9 cellular contexts compared by ENCODE assay signal in genomic region chr12:10501031-10501430, GRCh38. TPM values are rescaled to one million over a fixed set of nuclear protein-coding genes. Genes with fewer than 3 reads are reported as not detected.
DNase-seq lines count a peak whose midpoint lies in the region; ATAC-seq and TF ChIP-seq lines count a peak whose summit lies in the region.
"Had no signal": no experiment of that assay in that cellular context is flagged by ENCODE, and none has a peak within 500 bp of the region (broad histone marks: within the 10 kb centered on the region; RNA-seq: fewer than 3 reads in every experiment).

No MANE protein-coding gene starts in this region.

- H3K27me3 Mint-ChIP-seq in stimulated activated naive CD8-positive, alpha-beta T cell treated with anti-CD3 and anti-CD28 coated beads, Interleukin-15, amount 100 ng/mL, for 72 hours, result no peaks in the 10 kb centered on the region

- peak overlapping the region in 1 of 2 donors; percentile 84 for H3K27ac Mint-ChIP-seq in stimulated activated naive CD8-positive, alpha-beta T cell treated with anti-CD3 and anti-CD28 coated beads, Interleukin-15, amount 100 ng/mL, for 72 hours
- H3K27ac Mint-ChIP-seq: activated CD4-positive, alpha-beta memory T cell treated with anti-CD3 and anti-CD28 coated beads, Interleukin-2, amount 10 ng/mL, durations not matched to agents 7 days and 5 days had no signal

- peaks cover 51% of the 10 kb centered on the region for H3K4me1 Mint-ChIP-seq in stimulated activated naive CD8-positive, alpha-beta T cell treated with anti-CD3 and anti-CD28 coated beads, Interleukin-15, amount 100 ng/mL, for 72 hours
- H3K4me1 Mint-ChIP-seq: activated CD4-positive, alpha-beta memory T cell treated with anti-CD3 and anti-CD28 coated beads, Interleukin-2, amount 10 ng/mL, durations not matched to agents 7 days and 5 days had no signal

- peaks cover 5 to 9% of the 10 kb centered on the region in 2 donors for H3K9me3 Mint-ChIP-seq in stimulated activated naive CD8-positive, alpha-beta T cell treated with anti-CD3 and anti-CD28 coated beads, Interleukin-15, amount 100 ng/mL, for 72 hours
- H3K9me3 Mint-ChIP-seq: activated CD4-positive, alpha-beta memory T cell treated with anti-CD3 and anti-CD28 coated beads, Interleukin-2, amount 10 ng/mL, durations not matched to agents 7 days and 5 days had no signal

- peak overlapping the region; percentile 35 to 83 for H3K4me3 Mint-ChIP-seq in stimulated activated naive CD8-positive, alpha-beta T cell treated with anti-CD3 and anti-CD28 coated beads, Interleukin-15, amount 100 ng/mL, for 72 hours
- H3K4me3 Mint-ChIP-seq: activated CD4-positive, alpha-beta memory T cell treated with anti-CD3 and anti-CD28 coated beads, Interleukin-2, amount 10 ng/mL, durations not matched to agents 7 days and 5 days had no signal

- no peak overlapping the region for H3K27ac ChIP-seq in cardiac muscle cell

- peak in 1 of 2 donors; percentile 38 for DNase-seq in cardiac muscle cell (ENCODE audit: low read depth in 1 of 2, low spot score in 1 of 2)
- no peak for DNase-seq in Right ventricle myocardium superior
- peak; percentile 75 for DNase-seq in OCI-M1 (lab: John Stamatoyannopoulos, UW)
- DNase-seq in fibroblast of gingiva (ENCODE audit: low read depth), result peak; percentile 3
- no peak for DNase-seq in stimulated activated naive CD8-positive, alpha-beta T cell treated with anti-CD3 and anti-CD28 coated beads, Interleukin-15, amount 100 ng/mL, for 72 hours
- no peak for DNase-seq in head of caudate nucleus
- DNase-seq in NCI-H1417 treated with DMSO at 0.1 percent for 48 hours (lab: John Stamatoyannopoulos, UW), result no peak
- DNase-seq: activated CD4-positive, alpha-beta memory T cell treated with anti-CD3 and anti-CD28 coated beads, Interleukin-2, amount 10 ng/mL, durations not matched to agents 7 days and 5 days had no signal

- H3K27me3 ChIP-seq in cardiac muscle cell, result no peaks in the 10 kb centered on the region

- intact Hi-C loops in Right ventricle myocardium superior (cut with DNase I), result no loop called here
- intact Hi-C loops in head of caudate nucleus (cut with DNase I), result no loop called here

- H3K9me3 ChIP-seq in cardiac muscle cell (ENCODE audit: low read depth), result no peaks in the 10 kb centered on the region

- H3K4me1 ChIP-seq in cardiac muscle cell (ENCODE audit: low read depth), result no peaks in the 10 kb centered on the region

- H3K36me3 ChIP-seq in cardiac muscle cell, result no peaks in the 10 kb centered on the region

- TF ChIP-seq CTCF in cardiac muscle cell (IDR thresholded peaks at IDR 0.05; ENCODE audit: low read depth, low read length), result peak; percentile 29

- ATAC-seq in Right ventricle myocardium superior (ENCODE audit: poor library complexity) (no peak), HG03159 (IDR thresholded peaks at IDR 0.05; ENCODE audit: unreplicated experiment) (no peak)
- ATAC-seq in stimulated activated naive CD8-positive, alpha-beta T cell treated with anti-CD3 and anti-CD28 coated beads, Interleukin-15, amount 100 ng/mL, for 72 hours, result no peak

- H3K4me3 ChIP-seq in cardiac muscle cell, result no peak overlapping the region

RNA-seq across cellular contexts. Expression of gene EIF2S3B, which starts 4.7 kb away (rescaled TPM):
- total RNA-seq in cardiac muscle cell (0.39 and 0.95 TPM in 2 replicates), Right ventricle myocardium superior (0.35 TPM)
- 0.16 and 0.34 TPM in 2 replicates for polyA plus RNA-seq in cardiac muscle cell

RNA-seq across cellular contexts. Expression of gene KLRC1, which starts 47.9 kb away (rescaled TPM):
- total RNA-seq in cardiac muscle cell (not detected in 2 replicates), Right ventricle myocardium superior (not detected)
- polyA plus RNA-seq in cardiac muscle cell, result not detected in 2 replicates
- total RNA-seq: activated CD4-positive, alpha-beta memory T cell treated with anti-CD3 and anti-CD28 coated beads, Interleukin-2, amount 10 ng/mL, durations not matched to agents 7 days and 5 days had no signal

Comparison
In these comparisons a context has a peak if more than half of its experiments do, and no peak if none do; other contexts are left out.
1. DNase-seq: peak in OCI-M1 (single experiment) and fibroblast of gingiva (single experiment); none in Right ventricle myocardium superior (single experiment), stimulated activated naive CD8-positive, alpha-beta T cell treated with anti-CD3 and anti-CD28 coated beads, Interleukin-15, amount 100 ng/mL, for 72 hours (0 of 2), head of caudate nucleus (0 of 42) and NCI-H1417 treated with DMSO at 0.1 percent for 48 hours (single experiment).